ENCODE assay signal across 8 cellular contexts in genomic region chr9:136089697-136090045, GRCh38. TPM values are rescaled to one million over a fixed set of nuclear protein-coding genes. Genes with fewer than 3 reads are reported as not detected.
DNase-seq lines count a peak whose midpoint lies in the region; ATAC-seq, FAIRE-seq and TF ChIP-seq lines count a peak whose summit lies in the region.

No MANE protein-coding gene starts in this region.

- TF ChIP-seq POLR2A in heart left ventricle (IDR thresholded peaks at IDR 0.05), result no peak

- H3K4me1 ChIP-seq in heart left ventricle (peaks cover 17 to 98% (median 92%) of the 10 kb centered on the region in 12 donors), upper lobe of right lung (peaks cover 69% of the 10 kb centered on the region)

- peak overlapping the region in 9 of 12 donors; percentile 62 to 99 (median 98) for H3K27ac ChIP-seq in heart left ventricle
- no peak overlapping the region for H3K27ac ChIP-seq in upper lobe of right lung

- 29 to 41% (median 37%) methylated on average over 3 of the region's 3 CpGs for WGBS in heart left ventricle, 4 donors

- TF ChIP-seq CTCF in heart left ventricle (IDR thresholded peaks at IDR 0.05), result peak in 8 of 12 donors; percentile 24 to 58 (median 47)
- TF ChIP-seq CTCF in foreskin fibroblast (IDR thresholded peaks at IDR 0.05; ENCODE audit: low read depth, low read length), result peak; percentile 18
- peak; percentile 40 for TF ChIP-seq CTCF in upper lobe of right lung (IDR thresholded peaks at IDR 0.05)

- no peak overlapping the region for H3K4me3 ChIP-seq in heart left ventricle
- H3K4me3 ChIP-seq in foreskin fibroblast (ENCODE audit: low read depth in 1 of 2, low read length in 2 of 2), result no peak overlapping the region
- H3K4me3 ChIP-seq in upper lobe of right lung, result no peak overlapping the region

- no peaks in the 10 kb centered on the region for H3K36me3 ChIP-seq in heart left ventricle
- H3K36me3 ChIP-seq in upper lobe of right lung, result no peaks in the 10 kb centered on the region

- no peaks in the 10 kb centered on the region for H3K27me3 ChIP-seq in heart left ventricle
- no peaks in the 10 kb centered on the region for H3K27me3 ChIP-seq in upper lobe of right lung

- peak; percentile 66 for FAIRE-seq in RCC 7860 (lab: Jason Lieb, UNC)

- no peaks in the 10 kb centered on the region for H3K9me3 ChIP-seq in heart left ventricle
- H3K9me3 ChIP-seq in upper lobe of right lung, result no peaks in the 10 kb centered on the region

- no peak for DNase-seq in heart left ventricle
- DNase-seq in left ventricle myocardium superior, result no peak
- no peak for DNase-seq in RCC 7860 (ENCODE audit: low spot score)
- peak in 1 of 2 donors; percentile 62 for DNase-seq in foreskin fibroblast
- DNase-seq in upper lobe of right lung, result no peak
- DNase-seq in H4 (ENCODE audit: low spot score), result no peak
- no peak for DNase-seq in NCI-H187 treated with DMSO at 0.1 percent for 48 hours (lab: John Stamatoyannopoulos, UW)

- intact Hi-C loops in heart left ventricle (cut with DNase I), result loop anchor here in 8 of 10 donors (2.0 to 10.0 kb wide), 4 partner anchors 33 to 125 kb away; partner anchors contain the start of gene UBAC1 (in 1 of the 8)
- intact Hi-C loops in left ventricle myocardium superior (cut with micrococcal nuclease), result no loop called here
- intact Hi-C loops in upper lobe of right lung (cut with DNase I), result no loop called here

- ATAC-seq in heart left ventricle (no peak), left ventricle myocardium superior (no peak), upper lobe of right lung (no peak), GM19395 (IDR thresholded peaks at IDR 0.05; ENCODE audit: unreplicated experiment) (no peak)

RNA-seq across cellular contexts. Expression of gene NACC2, which starts 5.4 kb away (rescaled TPM):
- total RNA-seq in heart left ventricle, result 10 to 100 TPM; 38.7 to 66.5 (median 47.5) TPM
- 10 to 100 TPM; 17.9 to 39.1 TPM for polyA plus RNA-seq in heart left ventricle
- total RNA-seq in left ventricle myocardium superior, result 39.1 TPM
- 33.5 TPM for total RNA-seq in upper lobe of right lung
- 5.6 and 6.0 TPM in 2 replicates for total RNA-seq in H4 (2014; rRNA removed; shearing (Covaris generic))

RNA-seq across cellular contexts. Expression of gene TMEM250, which starts 29.0 kb away (rescaled TPM):
- total RNA-seq in heart left ventricle (10 to 100 TPM; 15.5 to 34.3 (median 19.9) TPM), left ventricle myocardium superior (16.6 TPM), upper lobe of right lung (30.7 TPM)
- 10 to 100 TPM; 11.6 to 37.0 TPM for polyA plus RNA-seq in heart left ventricle
- 12.5 and 20.3 TPM in 2 replicates for total RNA-seq in H4 (2014; rRNA removed; shearing (Covaris generic))

Comparison
In these comparisons a context has a peak if more than half of its experiments do, and no peak if none do; other contexts are left out.
1. intact Hi-C loops: an anchor here in heart left ventricle (2.0 to 10.0 kb wide); none called in left ventricle myocardium superior and upper lobe of right lung.